Comparison of ENCODE assay signal across 14 cellular contexts in the genomic region with DNA sequence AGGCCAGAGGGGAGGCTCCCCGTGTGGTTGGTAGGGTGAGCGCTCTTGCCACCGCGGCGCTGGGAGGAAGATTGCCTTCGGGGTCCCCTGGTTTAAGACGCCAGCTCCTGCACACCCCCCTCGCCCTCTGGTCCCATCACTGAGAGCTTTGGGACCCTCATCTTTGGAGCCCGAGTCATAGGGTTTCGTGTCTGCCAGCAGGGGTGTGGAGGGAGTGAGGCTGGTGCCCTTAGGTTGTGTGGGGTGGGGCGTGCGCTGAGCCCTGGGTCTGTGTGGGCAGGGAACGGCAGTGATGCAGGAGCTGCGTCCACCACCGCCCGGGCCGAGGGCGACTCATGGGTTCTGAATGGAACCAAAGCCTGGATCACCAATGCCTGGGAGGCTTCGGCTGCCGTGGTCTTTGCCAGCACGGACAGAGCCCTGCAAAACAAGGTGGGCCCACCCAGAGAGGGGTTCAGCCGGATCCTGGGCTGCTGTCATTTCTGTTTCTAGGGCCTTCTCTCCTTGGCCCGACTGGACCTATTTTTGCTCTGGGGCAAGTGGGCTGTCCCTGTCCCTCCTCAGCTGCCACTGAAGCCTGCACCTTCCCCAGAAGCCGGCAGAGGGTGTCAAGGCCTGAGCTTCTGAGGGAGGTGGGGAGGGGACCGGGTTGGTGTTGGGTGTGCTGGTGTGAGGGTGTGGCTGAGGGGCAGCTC. TPM values are rescaled to one million over a fixed set of nuclear protein-coding genes. Genes with fewer than 3 reads are reported as not detected.
DNase-seq lines count a peak whose midpoint lies in the region; TF ChIP-seq lines count a peak whose summit lies in the region.
"Had no signal": no experiment of that assay in that cellular context is flagged by ENCODE, and none has a peak within 500 bp of the region (broad histone marks: within the 10 kb centered on the region; RNA-seq: fewer than 3 reads in every experiment).

No MANE protein-coding gene starts in this region.

- H4K20me1 ChIP-seq in OCI-LY3 (ENCODE audit: insufficient read depth, low read length): no peaks in the 10 kb centered on the region

- H3K36me3 ChIP-seq in OCI-LY3 (replicated peaks; ENCODE audit: low read depth, low read length): no peaks in the 10 kb centered on the region

- H3K79me2 ChIP-seq in OCI-LY3 (ENCODE audit: low read length): no peaks in the 10 kb centered on the region

- peak; percentile 49 for TF ChIP-seq CTCF in OCI-LY3 (IDR thresholded peaks at IDR 0.05; ENCODE audit: low read depth, low read length)
- TF ChIP-seq CTCF in epithelial cell of esophagus (IDR thresholded peaks at IDR 0.05; ENCODE audit: insufficient read depth, low read depth, low read length, missing control alignments): peak; percentile 43

- H3K4me3 ChIP-seq in OCI-LY3 (ENCODE audit: low read length): no peak overlapping the region
- H3K4me3 ChIP-seq in epithelial cell of esophagus (ENCODE audit: low read length): no peak overlapping the region
- H3K4me3 ChIP-seq: esophagus muscularis mucosa, smooth muscle cell, tibial artery had no signal

- H3K9me3 ChIP-seq in OCI-LY3 (ENCODE audit: insufficient read depth, low read length): no peaks in the 10 kb centered on the region
- H3K9me3 ChIP-seq: esophagus muscularis mucosa, tibial artery had no signal

- H2AFZ ChIP-seq in OCI-LY3 (ENCODE audit: low read depth, low read length): no peak overlapping the region

- intact Hi-C loops in posterior vena cava (cut with DNase I): no loop called here

- no peaks in the 10 kb centered on the region for H3K4me1 ChIP-seq in OCI-LY3 (ENCODE audit: low read length)
- H3K4me1 ChIP-seq: esophagus muscularis mucosa, tibial artery had no signal

- H3K9ac ChIP-seq in OCI-LY3 (ENCODE audit: low read length): no peak overlapping the region

- H3K27me3 ChIP-seq in OCI-LY3 (ENCODE audit: low read depth, low read length): no peaks in the 10 kb centered on the region
- H3K27me3 ChIP-seq: esophagus muscularis mucosa, tibial artery had no signal

- no peak overlapping the region for H3K4me2 ChIP-seq in OCI-LY3 (ENCODE audit: low read length)
- H3K4me2 ChIP-seq: smooth muscle cell had no signal

- no peak overlapping the region for H3K27ac ChIP-seq in OCI-LY3 (ENCODE audit: low read length)
- H3K27ac ChIP-seq: esophagus muscularis mucosa, tibial artery had no signal

- peak; percentile 61 for DNase-seq in NCI-H82 (lab: John Stamatoyannopoulos, UW)
- no peak for DNase-seq in NCI-H82 treated with DMSO at 0.1 percent for 48 hours (lab: John Stamatoyannopoulos, UW; ENCODE audit: unreplicated experiment)
- peak; percentile 17 for DNase-seq in epithelial cell of esophagus (ENCODE audit: low read depth)
- peak; percentile 75 for DNase-seq in posterior vena cava (ENCODE audit: low spot score)
- DNase-seq in HuH-7.5 (ENCODE audit: low spot score): no peak
- DNase-seq in stimulated activated CD4-positive, alpha-beta T cell treated with anti-CD3 and anti-CD28 coated beads, Interleukin-2, amount 100 ng/mL, for 48 hours: no peak
- no peak for DNase-seq in retina
- DNase-seq: activated CD4-positive, alpha-beta T cell treated with anti-CD3 and anti-CD28 coated beads, Interleukin-2, amount 50 U/mL, for 4 hours; activated effector memory CD4-positive, alpha-beta T cell treated with Interleukin-2 at 50 U/mL for 16 hours; NCI-H2081 treated with DMSO at 0.1 percent for 48 hours; tibial artery had no signal

RNA-seq across cellular contexts. Expression of gene ACADS, which starts 12.1 kb away (rescaled TPM):
- total RNA-seq in posterior vena cava: 10 to 100 TPM; 12.3 to 15.7 TPM

RNA-seq across cellular contexts. Expression of gene UNC119B, which starts 27.4 kb away (rescaled TPM):
- 10 to 100 TPM; 20.6 to 21.3 TPM for total RNA-seq in posterior vena cava

RNA-seq across cellular contexts. Expression of gene MLEC, which starts 50.8 kb away (rescaled TPM):
- 100 to 1,000 TPM in 1 of 2 donors, 10 to 100 TPM in 1; 92.5 to 132 TPM for total RNA-seq in posterior vena cava

Comparison
In these comparisons a context has a peak if more than half of its experiments do, and no peak if none do; other contexts are left out.
1. DNase-seq: peak in NCI-H82 (single experiment), epithelial cell of esophagus (single experiment) and posterior vena cava (single experiment); none in NCI-H82 treated with DMSO at 0.1 percent for 48 hours (single experiment), HuH-7.5 (single experiment), stimulated activated CD4-positive, alpha-beta T cell treated with anti-CD3 and anti-CD28 coated beads, Interleukin-2, amount 100 ng/mL, for 48 hours (0 of 2) and retina (single experiment).